ENCODE assay signal across 7 cellular contexts in the genomic region with DNA sequence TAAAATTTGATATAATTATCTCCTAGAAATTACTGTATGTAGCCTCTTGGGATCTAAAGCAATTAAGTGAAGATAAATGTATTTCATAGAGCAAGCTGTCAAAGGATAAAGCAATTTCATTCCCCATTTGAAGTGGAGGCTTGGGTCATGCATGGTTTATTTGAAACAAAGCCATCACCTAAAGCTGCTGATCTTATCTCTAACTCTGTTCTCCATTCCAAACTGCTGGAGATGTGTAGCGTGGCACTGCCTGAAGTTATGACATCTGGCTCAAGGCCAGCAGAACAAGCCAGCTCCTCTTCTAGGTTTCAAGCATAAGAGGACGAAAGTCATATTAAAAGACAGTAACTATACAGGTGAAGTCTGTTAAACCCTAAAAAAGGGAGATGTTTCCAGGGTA.
DNase-seq lines count a peak whose midpoint lies in the region; ATAC-seq, FAIRE-seq and TF ChIP-seq lines count a peak whose summit lies in the region.

No MANE protein-coding gene starts in this region.

- TF ChIP-seq RAD21 in K562 (CRISPR knock-in tag; conservative IDR thresholded peaks at IDR 0.05 in 1 of 2, IDR thresholded peaks at IDR 0.05 in 1 of 2): no peak

- CTCF ChIA-PET in K562 (lab: Yijun Ruan, JAX; ENCODE audit: low intra/inter-chr PET ratio) (no interaction called here), RWPE1 (lab: Yijun Ruan, JAX) (no interaction called here)

- no peak for TF ChIP-seq CTCF in K562 (IDR thresholded peaks at IDR 0.05 in 2 of 3, conservative IDR thresholded peaks at IDR 0.05 in 1 of 3; ENCODE audit: insufficient read depth in 2 of 3, low read depth in 1 of 3, low read length in 3 of 3)
- no peak for TF ChIP-seq CTCF in prostate gland (IDR thresholded peaks at IDR 0.05)
- no peak for TF ChIP-seq CTCF in RWPE1 (conservative IDR thresholded peaks at IDR 0.05; ENCODE audit: low read depth)

- intact Hi-C loops in K562 (cut with micrococcal nuclease): no loop called here
- intact Hi-C loops in prostate gland (cut with DNase I): no loop called here

- WGBS in K562 (ENCODE audit: insufficient coverage, low coverage, missing lambda C conversion rate): 17% methylated on average over 2 of the region's 2 CpGs
- 14% methylated on average over 2 of the region's 2 CpGs for WGBS in prostate gland

- POLR2A ChIA-PET in K562 (lab: Yijun Ruan, JAX) (interaction anchor here (0.6 to 2.7 kb wide), 3 partner anchors 10 to 13 kb away, joined by 3 to 6 read pairs (median 4); no protein-coding TSS in a partner anchor), RWPE1 (lab: Yijun Ruan, JAX; ENCODE audit: low non-redundant PET) (no interaction called here)

- H3K4me2 ChIP-seq in Karpas-422 (ENCODE audit: low read depth, low read length, poor library complexity, severe bottlenecking) (peak overlapping the region; percentile 53), K562 (ENCODE audit: insufficient read depth, low read length) (no peak overlapping the region; the same call in 1 of the 2 replicates)

- no peaks in the 10 kb centered on the region for H3K9me2 ChIP-seq in Karpas-422 (replicated peaks; ENCODE audit: insufficient read depth, low read length)

- peaks cover 5% of the 10 kb centered on the region for H3K9me1 ChIP-seq in K562 (ENCODE audit: control insufficient read depth, insufficient read depth, low read length)

- no TSS peak for BruUV-seq in K562 (replicated peaks; lab: Mats Ljungman, UMichigan)

- ATAC-seq in GM18909 (IDR thresholded peaks at IDR 0.05; ENCODE audit: poor library complexity, unreplicated experiment): peak; percentile 30
- ATAC-seq in K562: peak; percentile 62; the same call in 2 of the 3 replicates

- H3K4me3 ChIP-seq in Karpas-422 (ENCODE audit: low read length): no peak overlapping the region
- H3K4me3 ChIP-seq in K562: no peak overlapping the region
- H3K4me3 ChIP-seq in prostate gland: no peak overlapping the region

- H4K20me1 ChIP-seq in Karpas-422 (ENCODE audit: insufficient read depth, low read depth, low read length) (no peaks in the 10 kb centered on the region), K562 (replicated peaks; ENCODE audit: control insufficient read depth, insufficient read depth, low read length) (no peaks in the 10 kb centered on the region)

- H3K79me2 ChIP-seq in Karpas-422 (ENCODE audit: low read length) (peaks cover 4% of the 10 kb centered on the region; the same call in 1 of the 2 replicates), K562 (ENCODE audit: control insufficient read depth, insufficient read depth, low read length) (no peaks in the 10 kb centered on the region)

- H3K27ac ChIP-seq in Karpas-422 (ENCODE audit: low read length) (peak overlapping the region; percentile 64), K562 (ENCODE audit: extremely low read depth, low read depth, low read length) (peak overlapping the region; percentile 60; the same call in 2 of the 3 replicates), prostate gland (no peak overlapping the region), RWPE1 (no peak overlapping the region)

- DNase-seq in Karpas-422: no peak
- peak in 3 of 4 experiments; percentile 19 to 52 (median 20) for DNase-seq in K562 (ENCODE audit: extremely low read depth in 1 of 4, low spot score in 3 of 4)
- peak; percentile 59 for DNase-seq in prostate gland (ENCODE audit: low spot score)
- no peak for DNase-seq in ureter (ENCODE audit: low spot score)
- DNase-seq in inferior parietal cortex (ENCODE audit: extremely low spot score): no peak
- no peak for DNase-seq in RWPE1 (ENCODE audit: low spot score)

- no peak overlapping the region for H2AFZ ChIP-seq in Karpas-422 (ENCODE audit: low read length)
- no peak overlapping the region for H2AFZ ChIP-seq in K562 (ENCODE audit: low read depth, low read length)

- H3K9me3 ChIP-seq in Karpas-422 (ENCODE audit: low read length): no peaks in the 10 kb centered on the region
- H3K9me3 ChIP-seq in K562 (replicated peaks; ENCODE audit: control insufficient read depth, insufficient read depth, low read depth, low read length): no peaks in the 10 kb centered on the region
- no peaks in the 10 kb centered on the region for H3K9me3 ChIP-seq in prostate gland

- H3K36me3 ChIP-seq in Karpas-422 (ENCODE audit: insufficient read depth, low read length): no peaks in the 10 kb centered on the region
- no peaks in the 10 kb centered on the region for H3K36me3 ChIP-seq in K562 (ENCODE audit: control insufficient read depth, insufficient read depth, low read length)
- H3K36me3 ChIP-seq in prostate gland: no peaks in the 10 kb centered on the region

- peak; percentile 60 for FAIRE-seq in K562 (lab: Jason Lieb, UNC)

- H3K27me3 ChIP-seq in Karpas-422 (ENCODE audit: low read length): no peaks in the 10 kb centered on the region
- H3K27me3 ChIP-seq in K562 (ENCODE audit: control insufficient read depth in 2 of 2, insufficient read depth in 2 of 2, low read length in 2 of 2): no peaks in the 10 kb centered on the region
- H3K27me3 ChIP-seq in prostate gland (replicated peaks; ENCODE audit: insufficient read depth): no peaks in the 10 kb centered on the region

- TF ChIP-seq POLR2A in K562 (conservative IDR thresholded peaks at IDR 0.05): no peak
- no peak for TF ChIP-seq POLR2A in prostate gland (IDR thresholded peaks at IDR 0.05)

- H3K9ac ChIP-seq in Karpas-422 (ENCODE audit: low read length): peak overlapping the region; percentile 21; the same call in 1 of the 2 replicates
- H3K9ac ChIP-seq in K562 (ENCODE audit: insufficient read depth in 1 of 2, low read depth in 2 of 2, low read length in 2 of 2): no peak overlapping the region

- no peak for TF ChIP-seq EP300 in K562 (IDR thresholded peaks at IDR 0.05; ENCODE audit: low read length)

- H3K4me1 ChIP-seq in Karpas-422 (ENCODE audit: low read length) (peaks cover 32% of the 10 kb centered on the region), K562 (replicated peaks in 1 of 2; ENCODE audit: control insufficient read depth in 2 of 2, insufficient read depth in 2 of 2, low read length in 2 of 2) (peaks cover 9 to 21% of the 10 kb centered on the region in 2 experiments; a peak in 3 of 5 replicates), prostate gland (replicated peaks) (no peaks in the 10 kb centered on the region)

- in situ Hi-C loops in K562 (cut with MboI): no loop called here

TF ChIP-seq in K562, 482 proteins besides CTCF, POLR2A, EP300 and RAD21:
- TF ChIP-seq NFIC (IDR thresholded peaks at IDR 0.05): peak; percentile 90
- TF ChIP-seq MEIS2 (IDR thresholded peaks at IDR 0.05; ENCODE audit: partially characterized antibody): peak; percentile 12
- peak; percentile 50; the same call in 1 of the 2 replicates for TF ChIP-seq MYC (IDR thresholded peaks at IDR 0.05; ENCODE audit: low read depth, low read length)
- no peak for TF ChIP-seq MYC (CRISPR knock-in tag; IDR thresholded peaks at IDR 0.05; ENCODE audit: borderline replicate concordance, low read depth)
- TF ChIP-seq, protein P1, sequence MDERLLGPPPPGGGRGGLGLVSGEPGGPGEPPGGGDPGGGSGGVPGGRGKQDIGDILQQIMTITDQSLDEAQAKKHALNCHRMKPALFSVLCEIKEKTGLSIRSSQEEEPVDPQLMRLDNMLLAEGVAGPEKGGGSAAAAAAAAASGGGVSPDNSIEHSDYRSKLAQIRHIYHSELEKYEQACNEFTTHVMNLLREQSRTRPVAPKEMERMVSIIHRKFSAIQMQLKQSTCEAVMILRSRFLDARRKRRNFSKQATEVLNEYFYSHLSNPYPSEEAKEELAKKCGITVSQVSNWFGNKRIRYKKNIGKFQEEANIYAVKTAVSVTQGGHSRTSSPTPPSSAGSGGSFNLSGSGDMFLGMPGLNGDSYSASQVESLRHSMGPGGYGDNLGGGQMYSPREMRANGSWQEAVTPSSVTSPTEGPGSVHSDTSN (CRISPR knock-in tag; IDR thresholded peaks at IDR 0.05; ENCODE audit: low read depth): no peak
- TF ChIP-seq, protein P1 (tag; conservative IDR thresholded peaks at IDR 0.05; ENCODE audit: low read depth): 0 out of 2 replicates have a peak, but pooled peaks have one; percentile 23
- peak; percentile 79 for TF ChIP-seq SOX6 (IDR thresholded peaks at IDR 0.05)
- TF ChIP-seq ZNF766 (CRISPR knock-in tag; conservative IDR thresholded peaks at IDR 0.05): 0 out of 2 replicates have a peak, but pooled peaks have one; percentile 22
- TF ChIP-seq FUS (optimal IDR thresholded peaks at IDR 0.05; ENCODE audit: low read depth, low read length): no peak
- no peak for TF ChIP-seq FOXA1 (IDR thresholded peaks at IDR 0.05; ENCODE audit: borderline replicate concordance)
- TF ChIP-seq MYBL2 (IDR thresholded peaks at IDR 0.05; ENCODE audit: low read depth): no peak
- no peak for TF ChIP-seq MYBL2 (CRISPR knock-in tag; IDR thresholded peaks at IDR 0.05; ENCODE audit: borderline replicate concordance)

Comparison
In these comparisons a context has a peak if more than half of its experiments do, and no peak if none do; other contexts are left out.
1. DNase-seq: peak in K562 (3 of 4) and prostate gland (single experiment); none in Karpas-422 (single experiment), ureter (single experiment), inferior parietal cortex (single experiment) and RWPE1 (single experiment).
2. H3K27ac ChIP-seq: peak in Karpas-422 (single experiment) and K562 (single experiment); none in prostate gland (0 of 2) and RWPE1 (single experiment).